Comparison of ENCODE assay signal across 8 cellular contexts in the genomic region with DNA sequence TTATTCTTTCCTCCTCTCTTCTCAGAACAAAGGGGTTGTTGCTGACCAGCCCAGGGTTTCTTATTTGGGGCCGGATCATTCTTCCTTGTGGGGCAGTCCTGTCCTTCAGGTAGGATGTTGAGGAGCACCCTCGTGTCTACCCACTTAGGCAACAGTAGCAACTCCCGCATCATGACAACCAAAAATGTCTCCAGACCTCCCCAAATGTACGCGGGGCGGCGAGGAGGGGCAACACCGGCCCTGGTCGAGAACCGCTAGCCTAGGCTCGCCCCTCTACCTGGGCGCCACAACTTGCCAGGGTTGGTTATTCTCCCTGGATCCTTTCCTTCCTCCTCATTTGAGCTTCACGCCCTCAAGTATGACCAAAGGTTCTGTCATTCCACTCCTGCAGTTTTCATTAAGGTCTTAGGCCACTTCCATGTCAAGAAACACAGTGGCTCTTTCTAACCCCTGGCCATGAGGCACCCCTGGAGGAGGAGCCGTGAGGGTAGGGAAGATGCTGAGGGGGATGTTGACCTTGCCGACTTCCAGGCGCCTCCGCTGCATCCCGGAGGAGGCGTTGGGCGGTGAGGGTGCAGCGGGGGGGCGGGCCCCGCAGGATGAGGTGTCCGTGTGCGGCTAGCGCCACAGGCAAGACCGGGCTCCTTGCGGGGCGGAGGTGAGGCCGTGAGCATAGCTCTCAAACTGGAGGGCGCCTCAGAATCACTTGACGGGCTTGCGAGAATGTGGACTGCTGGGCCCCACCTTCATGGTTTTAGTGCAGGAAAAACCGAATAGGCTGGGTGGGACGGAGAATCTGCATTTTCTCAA. TPM values are rescaled to one million over a fixed set of nuclear protein-coding genes. Genes with fewer than 3 reads are reported as not detected.
DNase-seq lines count a peak whose midpoint lies in the region; ATAC-seq and TF ChIP-seq lines count a peak whose summit lies in the region.

No MANE protein-coding gene starts in this region.

- H3K27ac Mint-ChIP-seq in dendritic cell treated with granulocyte-macrophage colony-stimulating factor and Interleukin-4, amounts not matched to agents 40 ng/mL and 50 ng/mL, for 4 days = peak overlapping the region; percentile 61
- peak overlapping the region; percentile 53 for H3K27ac Mint-ChIP-seq in memory B cell

- POLR2A ChIA-PET in HEK293 (lab: Yijun Ruan, JAX) = interaction anchor here (0.6 to 2.0 kb wide), 6 partner anchors 11 to 214 kb away, joined by 3 to 7 read pairs (median 4); a partner anchor contains a TSS

- TF ChIP-seq CTCF in HEK293 (tag by site-specific recombination; IDR thresholded peaks at IDR 0.05) (no peak), thyroid gland (IDR thresholded peaks at IDR 0.05) (no peak)

- 32 to 41% methylated on average over 21 to 35 of the region's 35 CpGs for WGBS in thyroid gland, 2 donors

- H3K36me3 ChIP-seq in HEK293 (ENCODE audit: control insufficient read depth in 2 of 2, insufficient read depth in 1 of 2, low read length in 2 of 2) (no peaks in the 10 kb centered on the region), thyroid gland (no peaks in the 10 kb centered on the region)

- DNase-seq in NCI-H2227 (lab: John Stamatoyannopoulos, UW; ENCODE audit: unreplicated experiment) = peak; percentile 37
- DNase-seq in NCI-H2227 treated with DMSO at 0.1 percent for 48 hours (lab: John Stamatoyannopoulos, UW) = no peak
- DNase-seq in RPMI7951 (ENCODE audit: low read depth) = peak; percentile 13
- peak; percentile 6 to 28 for DNase-seq in memory B cell (ENCODE audit: low spot score in 2 of 2)
- DNase-seq in thyroid gland = peak in 1 of 2 donors; percentile 5

- TF ChIP-seq POLR2A in thyroid gland (IDR thresholded peaks at IDR 0.05) = no peak

- H3K4me1 ChIP-seq in HEK293 (ENCODE audit: control insufficient read depth, insufficient read depth, low read length) (peaks cover 12% of the 10 kb centered on the region), thyroid gland (peaks cover 0 to 3% of the 10 kb centered on the region in 2 donors)

- H3K36me3 Mint-ChIP-seq in dendritic cell treated with granulocyte-macrophage colony-stimulating factor and Interleukin-4, amounts not matched to agents 40 ng/mL and 50 ng/mL, for 4 days (ENCODE audit: low read depth) = no peaks in the 10 kb centered on the region
- H3K36me3 Mint-ChIP-seq in memory B cell = no peaks in the 10 kb centered on the region

- no peaks in the 10 kb centered on the region for H3K9me3 Mint-ChIP-seq in dendritic cell treated with granulocyte-macrophage colony-stimulating factor and Interleukin-4, amounts not matched to agents 40 ng/mL and 50 ng/mL, for 4 days
- H3K9me3 Mint-ChIP-seq in memory B cell = no peaks in the 10 kb centered on the region

- CTCF ChIA-PET in HEK293 (lab: Yijun Ruan, JAX) = interaction anchor here (0.6 to 6.3 kb wide), 24 partner anchors 12 to 246 kb away, joined by 3 to 68 read pairs (median 4); a partner anchor contains a TSS

- H3K4me1 Mint-ChIP-seq in dendritic cell treated with granulocyte-macrophage colony-stimulating factor and Interleukin-4, amounts not matched to agents 40 ng/mL and 50 ng/mL, for 4 days (ENCODE audit: low read depth) = peaks cover 23% of the 10 kb centered on the region
- H3K4me1 Mint-ChIP-seq in memory B cell = peaks cover 6% of the 10 kb centered on the region

- H3K27me3 Mint-ChIP-seq in dendritic cell treated with granulocyte-macrophage colony-stimulating factor and Interleukin-4, amounts not matched to agents 40 ng/mL and 50 ng/mL, for 4 days = peaks cover 41% of the 10 kb centered on the region
- H3K27me3 Mint-ChIP-seq in memory B cell = peaks cover 11% of the 10 kb centered on the region

- peak overlapping the region; percentile 87 for H3K4me3 ChIP-seq in HEK293 (ENCODE audit: low read depth, low read length)
- peak overlapping the region; percentile 36 to 74 (median 47) for H3K4me3 ChIP-seq in thyroid gland (replicated peaks in 1 of 3)

- H3K9me3 ChIP-seq in HEK293 (ENCODE audit: control insufficient read depth, insufficient read depth, low read depth, low read length) (no peaks in the 10 kb centered on the region), thyroid gland (no peaks in the 10 kb centered on the region)

- H3K4me3 Mint-ChIP-seq in dendritic cell treated with granulocyte-macrophage colony-stimulating factor and Interleukin-4, amounts not matched to agents 40 ng/mL and 50 ng/mL, for 4 days = peak overlapping the region; percentile 92
- H3K4me3 Mint-ChIP-seq in memory B cell = peak overlapping the region; percentile 96

- H3K27ac ChIP-seq in HEK293 (ENCODE audit: extremely low read depth, low read depth, low read length) (peak overlapping the region; percentile 72; the same call in 1 of the 2 replicates), thyroid gland (no peak overlapping the region)

- no peaks in the 10 kb centered on the region for H3K27me3 ChIP-seq in thyroid gland

- ATAC-seq in memory B cell (ENCODE audit: low read depth) (peak; percentile 11), GM18873 (IDR thresholded peaks at IDR 0.05; ENCODE audit: low FRiP score, unreplicated experiment) (no peak)

- intact Hi-C loops in dendritic cell treated with granulocyte-macrophage colony-stimulating factor and Interleukin-4, amounts not matched to agents 40 ng/mL and 50 ng/mL, for 4 days (cut with micrococcal nuclease) = loop anchor here (5.0 kb wide), 1 partner anchor 109 kb away; no protein-coding TSS in a partner anchor
- intact Hi-C loops in thyroid gland (cut with DNase I) = no loop called here

TF ChIP-seq in HEK293, 187 proteins besides CTCF, POLR2A, EP300 and RAD21 (continues in another document):
- TF ChIP-seq ZNF596 (tag by site-specific recombination; IDR thresholded peaks at IDR 0.05) (no peak), ZNF169 (tag by site-specific recombination; IDR thresholded peaks at IDR 0.05) (no peak), TCF7L2 (IDR thresholded peaks at IDR 0.05; ENCODE audit: borderline replicate concordance, low read depth, low read length) (no peak), ZNF544 (tag by site-specific recombination; IDR thresholded peaks at IDR 0.05) (no peak), SP3 (tag by site-specific recombination; IDR thresholded peaks at IDR 0.05) (peak; percentile 73; the same call in 1 of the 2 replicates), ZNF426 (tag by site-specific recombination; IDR thresholded peaks at IDR 0.05) (no peak), ZNF76 (tag by site-specific recombination; IDR thresholded peaks at IDR 0.05; ENCODE audit: borderline replicate concordance, low read depth) (no peak), ZNF311 (tag by site-specific recombination; IDR thresholded peaks at IDR 0.05; ENCODE audit: borderline replicate concordance) (no peak), HOXA7 (CRISPR knock-in tag; IDR thresholded peaks at IDR 0.05; ENCODE audit: borderline replicate concordance) (no peak), ZNF266 (tag by site-specific recombination; IDR thresholded peaks at IDR 0.05; ENCODE audit: low read depth) (no peak), ZNF621 (tag by site-specific recombination; IDR thresholded peaks at IDR 0.05) (no peak), ZNF837 (tag by site-specific recombination; IDR thresholded peaks at IDR 0.05) (no peak), ZFHX2 (tag by site-specific recombination; conservative IDR thresholded peaks at IDR 0.05) (peak; percentile 84), SCRT2 (tag by site-specific recombination; IDR thresholded peaks at IDR 0.05) (no peak; the same call in 1 of the 2 replicates), KLF16 (tag by site-specific recombination; IDR thresholded peaks at IDR 0.05) (0 out of 2 replicates have a peak, but pooled peaks have one; percentile 25), ZNF133 (tag by site-specific recombination; IDR thresholded peaks at IDR 0.05) (no peak), ZNF670 (tag by site-specific recombination; IDR thresholded peaks at IDR 0.05; ENCODE audit: low read depth) (no peak)
- TF ChIP-seq, protein P1, sequence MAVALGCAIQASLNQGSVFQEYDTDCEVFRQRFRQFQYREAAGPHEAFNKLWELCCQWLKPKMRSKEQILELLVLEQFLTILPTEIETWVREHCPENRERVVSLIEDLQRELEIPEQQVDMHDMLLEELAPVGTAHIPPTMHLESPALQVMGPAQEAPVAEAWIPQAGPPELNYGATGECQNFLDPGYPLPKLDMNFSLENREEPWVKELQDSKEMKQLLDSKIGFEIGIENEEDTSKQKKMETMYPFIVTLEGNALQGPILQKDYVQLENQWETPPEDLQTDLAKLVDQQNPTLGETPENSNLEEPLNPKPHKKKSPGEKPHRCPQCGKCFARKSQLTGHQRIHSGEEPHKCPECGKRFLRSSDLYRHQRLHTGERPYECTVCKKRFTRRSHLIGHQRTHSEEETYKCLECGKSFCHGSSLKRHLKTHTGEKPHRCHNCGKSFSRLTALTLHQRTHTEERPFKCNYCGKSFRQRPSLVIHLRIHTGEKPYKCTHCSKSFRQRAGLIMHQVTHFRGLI (tag by site-specific recombination; IDR thresholded peaks at IDR 0.05) = no peak
- TF ChIP-seq, protein P2, sequence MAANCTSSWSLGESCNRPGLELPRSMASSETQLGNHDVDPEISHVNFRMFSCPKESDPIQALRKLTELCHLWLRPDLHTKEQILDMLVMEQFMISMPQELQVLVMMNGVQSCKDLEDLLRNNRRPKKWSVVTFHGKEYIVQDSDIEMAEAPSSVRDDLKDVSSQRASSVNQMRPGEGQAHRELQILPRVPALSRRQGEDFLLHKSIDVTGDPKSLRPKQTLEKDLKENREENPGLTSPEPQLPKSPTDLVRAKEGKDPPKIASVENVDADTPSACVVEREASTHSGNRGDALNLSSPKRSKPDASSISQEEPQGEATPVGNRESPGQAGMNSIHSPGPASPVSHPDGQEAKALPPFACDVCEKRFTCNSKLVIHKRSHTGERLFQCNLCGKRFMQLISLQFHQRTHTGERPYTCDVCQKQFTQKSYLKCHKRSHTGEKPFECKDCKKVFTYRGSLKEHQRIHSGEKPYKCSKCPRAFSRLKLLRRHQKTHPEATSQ (tag by site-specific recombination; IDR thresholded peaks at IDR 0.05) = no peak
- TF ChIP-seq, protein P3, sequence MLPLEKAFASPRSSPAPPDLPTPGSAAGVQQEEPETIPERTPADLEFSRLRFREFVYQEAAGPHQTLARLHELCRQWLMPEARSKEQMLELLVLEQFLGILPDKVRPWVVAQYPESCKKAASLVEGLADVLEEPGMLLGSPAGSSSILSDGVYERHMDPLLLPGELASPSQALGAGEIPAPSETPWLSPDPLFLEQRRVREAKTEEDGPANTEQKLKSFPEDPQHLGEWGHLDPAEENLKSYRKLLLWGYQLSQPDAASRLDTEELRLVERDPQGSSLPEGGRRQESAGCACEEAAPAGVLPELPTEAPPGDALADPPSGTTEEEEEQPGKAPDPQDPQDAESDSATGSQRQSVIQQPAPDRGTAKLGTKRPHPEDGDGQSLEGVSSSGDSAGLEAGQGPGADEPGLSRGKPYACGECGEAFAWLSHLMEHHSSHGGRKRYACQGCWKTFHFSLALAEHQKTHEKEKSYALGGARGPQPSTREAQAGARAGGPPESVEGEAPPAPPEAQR (tag by site-specific recombination; IDR thresholded peaks at IDR 0.05) = no peak

RNA-seq across cellular contexts. Expression of a gene that starts 0.7 kb away (rescaled TPM):
- total RNA-seq in RPMI7951 (2014; rRNA removed; shearing (Covaris generic)) = 40.3 and 45.4 TPM in 2 replicates
- 10 to 100 TPM; 19.8 to 41.5 (median 24.4) TPM for total RNA-seq in thyroid gland

RNA-seq across cellular contexts. Expression of a gene that starts 30.8 kb away (rescaled TPM):
- total RNA-seq in RPMI7951 (2014; rRNA removed; shearing (Covaris generic)) = 14.1 and 19.7 TPM in 2 replicates
- 10 to 100 TPM; 34.6 to 65.0 (median 42.0) TPM for total RNA-seq in thyroid gland
